Comparison of ENCODE assay signal across 12 cellular contexts in the genomic region with DNA sequence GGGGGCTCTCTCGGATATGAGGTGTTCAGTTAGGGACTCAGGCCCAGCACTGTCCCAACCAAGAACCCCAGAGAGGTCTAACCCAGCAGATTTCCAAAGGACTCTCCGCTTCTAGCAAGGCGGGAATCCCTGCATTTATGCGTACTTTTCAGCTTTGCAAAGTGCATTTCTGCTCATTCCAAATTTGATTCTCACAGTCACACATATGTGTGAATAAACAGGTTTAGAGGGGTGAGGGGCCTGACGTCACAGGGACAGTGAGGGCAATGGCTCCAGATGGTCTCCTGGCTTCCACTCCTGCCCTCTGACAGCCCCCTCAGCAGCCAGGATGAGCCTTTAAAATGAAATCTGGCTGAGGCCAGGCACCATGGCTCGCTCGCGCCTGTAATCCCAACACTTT. TPM values are rescaled to one million over a fixed set of nuclear protein-coding genes. Genes with fewer than 3 reads are reported as not detected.
DNase-seq lines count a peak whose midpoint lies in the region; ATAC-seq and TF ChIP-seq lines count a peak whose summit lies in the region.
"Had no signal": no experiment of that assay in that cellular context is flagged by ENCODE, and none has a peak within 500 bp of the region (broad histone marks: within the 10 kb centered on the region; RNA-seq: fewer than 3 reads in every experiment).

No MANE protein-coding gene starts in this region.

- ATAC-seq in activated T-cell treated with anti-CD3 and anti-CD28 coated beads, Interleukin-2, amount 50 U/mL, for 72 hours (replicated peaks in 1 of 2) = no peak
- no peak for ATAC-seq in GM21390 (IDR thresholded peaks at IDR 0.05; ENCODE audit: unreplicated experiment)
- no peak for ATAC-seq in HG02884 (IDR thresholded peaks at IDR 0.05; ENCODE audit: unreplicated experiment)

- peaks cover 2 to 13% of the 10 kb centered on the region in 2 donors for H3K36me3 Mint-ChIP-seq in activated T-cell treated with anti-CD3 and anti-CD28 coated beads, Interleukin-2, amount 50 U/mL, for 72 hours (ENCODE audit: insufficient read depth in 2 of 2)

- TF ChIP-seq CTCF in VCaP (conservative IDR thresholded peaks at IDR 0.05) (no peak), hepatocyte (IDR thresholded peaks at IDR 0.05; ENCODE audit: poor library complexity) (no peak)

- H3K27ac Mint-ChIP-seq in activated T-cell treated with anti-CD3 and anti-CD28 coated beads, Interleukin-2, amount 50 U/mL, for 72 hours = peak overlapping the region; percentile 67

- H3K36me3 ChIP-seq in hepatocyte (replicated peaks; ENCODE audit: insufficient read depth, low read depth) = no peaks in the 10 kb centered on the region
- H3K36me3 ChIP-seq in subcutaneous abdominal adipose tissue (ENCODE audit: control insufficient read depth in 5 of 5, insufficient read depth in 5 of 5, low read length in 5 of 5) = peaks cover 0 to 3% (median 0%) of the 10 kb centered on the region in 5 donors
- H3K36me3 ChIP-seq: BE2C had no signal

- H3K27me3 ChIP-seq in hepatocyte (no peaks in the 10 kb centered on the region), subcutaneous abdominal adipose tissue (ENCODE audit: control insufficient read depth in 5 of 5, insufficient read depth in 4 of 5, low read length in 5 of 5) (no peaks in the 10 kb centered on the region)
- H3K27me3 ChIP-seq: BE2C had no signal

- H3K4me3 ChIP-seq in hepatocyte (no peak overlapping the region), subcutaneous abdominal adipose tissue (ENCODE audit: low read depth in 1 of 5, low read length in 5 of 5) (no peak overlapping the region)

- peaks cover 82% of the 10 kb centered on the region for H3K79me2 ChIP-seq in hepatocyte

- no peaks in the 10 kb centered on the region for H3K9me3 Mint-ChIP-seq in activated T-cell treated with anti-CD3 and anti-CD28 coated beads, Interleukin-2, amount 50 U/mL, for 72 hours

- H3K9ac ChIP-seq in subcutaneous abdominal adipose tissue (ENCODE audit: low read length in 5 of 5) = peak overlapping the region in 1 of 5 donors; percentile 10

- H3K9me3 ChIP-seq in hepatocyte (ENCODE audit: low read depth) (no peaks in the 10 kb centered on the region), subcutaneous abdominal adipose tissue (ENCODE audit: control insufficient read depth in 5 of 5, low read length in 5 of 5) (no peaks in the 10 kb centered on the region)
- H3K9me3 ChIP-seq: BE2C had no signal

- peak overlapping the region; percentile 97 for H3K4me2 ChIP-seq in hepatocyte

- peaks cover 80% of the 10 kb centered on the region for H3K4me1 Mint-ChIP-seq in activated T-cell treated with anti-CD3 and anti-CD28 coated beads, Interleukin-2, amount 50 U/mL, for 72 hours (ENCODE audit: low read depth)

- no peaks in the 10 kb centered on the region for H3K9me2 ChIP-seq in hepatocyte (replicated peaks; ENCODE audit: insufficient read depth)

- DNase-seq in activated T-cell treated with anti-CD3 and anti-CD28 coated beads, Interleukin-2, amount 50 U/mL, for 72 hours = no peak
- no peak for DNase-seq in activated T-cell treated with anti-CD3 and anti-CD28 coated beads, Interleukin-2, amount 50 U/mL, for 48 hours
- DNase-seq in hepatocyte (ENCODE audit: low spot score) = no peak
- DNase-seq in LoVo (ENCODE audit: low spot score) = no peak
- DNase-seq: activated gamma-delta T cell, BE2C, NCI-H2029 treated with DMSO at 0.1 percent for 48 hours had no signal

- H3K27ac ChIP-seq in VCaP (peak overlapping the region; percentile 75; the same call in 1 of the 2 replicates), hepatocyte (peak overlapping the region; percentile 50), subcutaneous abdominal adipose tissue (ENCODE audit: low read depth, low read length) (peak overlapping the region; percentile 72)
- H3K27ac ChIP-seq: SK-N-MC had no signal

- H3K4me1 ChIP-seq in hepatocyte (ENCODE audit: insufficient read depth) = peaks cover 29% of the 10 kb centered on the region
- H3K4me1 ChIP-seq in subcutaneous abdominal adipose tissue (ENCODE audit: control insufficient read depth in 5 of 5, insufficient read depth in 5 of 5, low read length in 5 of 5) = peaks cover 0 to 62% (median 43%) of the 10 kb centered on the region in 5 donors
- H3K4me1 ChIP-seq: BE2C had no signal

- WGBS in hepatocyte (ENCODE audit: low lambda C conversion rate, missing lambda C conversion rate) = 92% methylated on average over 8 of the region's 8 CpGs

- H3K27me3 Mint-ChIP-seq in activated T-cell treated with anti-CD3 and anti-CD28 coated beads, Interleukin-2, amount 50 U/mL, for 72 hours (ENCODE audit: low read depth) = no peaks in the 10 kb centered on the region

- H4K20me1 ChIP-seq in hepatocyte (ENCODE audit: insufficient read depth, poor library complexity, severe bottlenecking) = peaks cover 1% of the 10 kb centered on the region

- no peak overlapping the region for H2AFZ ChIP-seq in hepatocyte

- peak overlapping the region; percentile 90 to 92 for H3K4me3 Mint-ChIP-seq in activated T-cell treated with anti-CD3 and anti-CD28 coated beads, Interleukin-2, amount 50 U/mL, for 72 hours

RNA-seq across cellular contexts. Expression of a gene that starts 0.9 kb away (rescaled TPM):
- 100 to 1,000 TPM; 159 to 193 TPM for total RNA-seq in activated T-cell treated with anti-CD3 and anti-CD28 coated beads, Interleukin-2, amount 50 U/mL, for 72 hours
- 35.1 and 60.8 TPM in 2 replicates for total RNA-seq in hepatocyte
- polyA plus RNA-seq in hepatocyte = 84.4 and 90.6 TPM in 2 replicates
